11 cellular contexts compared by ENCODE assay signal in the genomic region with DNA sequence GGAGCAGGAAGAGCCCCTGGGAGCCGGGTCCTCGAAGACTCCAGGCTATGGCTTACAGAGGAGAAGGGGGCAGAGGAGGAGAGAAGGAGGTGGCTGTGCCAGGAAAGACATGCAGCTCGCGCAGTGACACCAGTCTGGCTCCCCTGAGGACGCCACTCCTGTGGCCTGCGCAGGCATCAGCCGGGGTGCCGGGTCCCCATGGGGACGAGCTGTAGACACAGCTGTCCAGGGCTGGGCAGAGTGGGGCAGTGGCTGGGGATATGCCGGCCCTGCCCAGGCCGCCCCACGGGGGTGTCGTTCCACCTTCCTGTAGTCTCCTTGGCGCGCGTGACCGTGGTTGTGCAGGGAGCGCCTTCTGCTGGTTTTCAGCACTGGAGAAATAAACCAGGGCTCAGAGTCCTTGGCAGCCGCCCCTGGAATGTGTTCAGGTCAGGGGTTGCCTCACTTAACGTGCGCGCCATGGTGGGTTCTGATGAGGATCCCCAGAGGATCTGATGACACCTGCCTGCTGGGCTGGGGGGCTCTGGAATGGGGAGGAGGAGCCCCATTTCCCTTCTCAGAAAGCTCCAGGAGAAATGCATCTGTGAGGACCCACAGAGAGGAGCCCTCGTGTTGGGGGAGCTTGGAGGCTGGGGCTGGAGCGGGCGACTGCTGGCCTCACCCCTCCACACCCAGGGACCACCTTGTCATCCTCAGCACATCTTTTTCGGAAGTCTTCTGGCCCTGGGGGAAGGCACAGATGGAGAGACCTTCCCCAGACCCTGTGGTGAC. TPM values are rescaled to one million over a fixed set of nuclear protein-coding genes. Genes with fewer than 3 reads are reported as not detected.
DNase-seq lines count a peak whose midpoint lies in the region; ATAC-seq lines count a peak whose summit lies in the region.
"Had no signal": no experiment of that assay in that cellular context is flagged by ENCODE, and none has a peak within 500 bp of the region (broad histone marks: within the 10 kb centered on the region; RNA-seq: fewer than 3 reads in every experiment).

No MANE protein-coding gene starts in this region.

- H3K4me1 Mint-ChIP-seq in stimulated activated naive CD8-positive, alpha-beta T cell treated with anti-CD3 and anti-CD28 coated beads, Interleukin-15, amount 100 ng/mL, for 72 hours = peaks cover 16% of the 10 kb centered on the region

- peak overlapping the region in 1 of 2 donors; percentile 19 for H3K27ac Mint-ChIP-seq in stimulated activated naive CD8-positive, alpha-beta T cell treated with anti-CD3 and anti-CD28 coated beads, Interleukin-15, amount 100 ng/mL, for 72 hours
- H3K27ac Mint-ChIP-seq: activated naive CD8-positive, alpha-beta T cell treated with anti-CD3 and anti-CD28 coated beads, Interleukin-2, amount 50 U/mL, for 24 hours had no signal

- ATAC-seq in stimulated activated naive CD8-positive, alpha-beta T cell treated with anti-CD3 and anti-CD28 coated beads, Interleukin-15, amount 100 ng/mL, for 72 hours = peak; percentile 36
- no peak for ATAC-seq in stimulated activated naive CD8-positive, alpha-beta T cell treated with anti-CD3 and anti-CD28 coated beads, Interleukin-15, Interleukin-2, amounts not matched to agents 100 U/mL and 50 U/mL, for 24 hours
- ATAC-seq in left ventricle myocardium superior (peak; percentile 73), HG03354 (IDR thresholded peaks at IDR 0.05; ENCODE audit: poor library complexity, severe bottlenecking, unreplicated experiment) (no peak), GM21717 (IDR thresholded peaks at IDR 0.05; ENCODE audit: unreplicated experiment) (no peak)
- ATAC-seq: activated naive CD8-positive, alpha-beta T cell treated with anti-CD3 and anti-CD28 coated beads, Interleukin-2, amount 50 U/mL, for 24 hours had no signal

- H3K27me3 Mint-ChIP-seq in stimulated activated naive CD8-positive, alpha-beta T cell treated with anti-CD3 and anti-CD28 coated beads, Interleukin-15, amount 100 ng/mL, for 72 hours = no peaks in the 10 kb centered on the region
- H3K27me3 Mint-ChIP-seq: activated naive CD8-positive, alpha-beta T cell treated with anti-CD3 and anti-CD28 coated beads, Interleukin-2, amount 50 U/mL, for 24 hours had no signal

- DNase-seq in stimulated activated naive CD8-positive, alpha-beta T cell treated with anti-CD3 and anti-CD28 coated beads, Interleukin-15, amount 100 ng/mL, for 72 hours = no peak
- DNase-seq in stimulated activated naive CD8-positive, alpha-beta T cell treated with anti-CD3 and anti-CD28 coated beads, Interleukin-15, Interleukin-2, amounts not matched to agents 100 U/mL and 50 U/mL, for 24 hours = no peak
- DNase-seq in left ventricle myocardium superior (peak; percentile 87), posterior vena cava (ENCODE audit: low spot score) (peak; percentile 86), NCI-H510A (lab: John Stamatoyannopoulos, UW) (no peak), NCI-H2227 (lab: John Stamatoyannopoulos, UW; ENCODE audit: unreplicated experiment) (no peak)
- DNase-seq: activated naive CD8-positive, alpha-beta T cell treated with anti-CD3 and anti-CD28 coated beads, Interleukin-2, amount 50 U/mL, for 24 hours had no signal

- H3K9me3 Mint-ChIP-seq in stimulated activated naive CD8-positive, alpha-beta T cell treated with anti-CD3 and anti-CD28 coated beads, Interleukin-15, amount 100 ng/mL, for 72 hours = no peaks in the 10 kb centered on the region
- H3K9me3 Mint-ChIP-seq: activated naive CD8-positive, alpha-beta T cell treated with anti-CD3 and anti-CD28 coated beads, Interleukin-2, amount 50 U/mL, for 24 hours; nephron had no signal

- intact Hi-C loops in left ventricle myocardium superior (cut with micrococcal nuclease) (no loop called here), posterior vena cava (cut with DNase I) (no loop called here)

- H3K4me3 Mint-ChIP-seq in stimulated activated naive CD8-positive, alpha-beta T cell treated with anti-CD3 and anti-CD28 coated beads, Interleukin-15, amount 100 ng/mL, for 72 hours = no peak overlapping the region
- H3K4me3 Mint-ChIP-seq: activated naive CD8-positive, alpha-beta T cell treated with anti-CD3 and anti-CD28 coated beads, Interleukin-2, amount 50 U/mL, for 24 hours; nephron had no signal

RNA-seq across cellular contexts. Expression of a gene that starts 26.7 kb away (rescaled TPM):
- 151 TPM for total RNA-seq in left ventricle myocardium superior
- total RNA-seq in posterior vena cava = 100 to 1,000 TPM; 114 to 116 TPM
- total RNA-seq: endothelial cell of umbilical vein had no signal

Comparison
In these comparisons a context has a peak if more than half of its experiments do, and no peak if none do; other contexts are left out.
1. ATAC-seq: peak in stimulated activated naive CD8-positive, alpha-beta T cell treated with anti-CD3 and anti-CD28 coated beads, Interleukin-15, amount 100 ng/mL, for 72 hours (single experiment) and left ventricle myocardium superior (single experiment); none in stimulated activated naive CD8-positive, alpha-beta T cell treated with anti-CD3 and anti-CD28 coated beads, Interleukin-15, Interleukin-2, amounts not matched to agents 100 U/mL and 50 U/mL, for 24 hours (single experiment), HG03354 (single experiment) and GM21717 (single experiment).
2. DNase-seq: peak in left ventricle myocardium superior (single experiment) and posterior vena cava (single experiment); none in stimulated activated naive CD8-positive, alpha-beta T cell treated with anti-CD3 and anti-CD28 coated beads, Interleukin-15, amount 100 ng/mL, for 72 hours (0 of 2), stimulated activated naive CD8-positive, alpha-beta T cell treated with anti-CD3 and anti-CD28 coated beads, Interleukin-15, Interleukin-2, amounts not matched to agents 100 U/mL and 50 U/mL, for 24 hours (single experiment), NCI-H510A (single experiment) and NCI-H2227 (single experiment).